11 cellular contexts compared by ENCODE assay signal in the genomic region with DNA sequence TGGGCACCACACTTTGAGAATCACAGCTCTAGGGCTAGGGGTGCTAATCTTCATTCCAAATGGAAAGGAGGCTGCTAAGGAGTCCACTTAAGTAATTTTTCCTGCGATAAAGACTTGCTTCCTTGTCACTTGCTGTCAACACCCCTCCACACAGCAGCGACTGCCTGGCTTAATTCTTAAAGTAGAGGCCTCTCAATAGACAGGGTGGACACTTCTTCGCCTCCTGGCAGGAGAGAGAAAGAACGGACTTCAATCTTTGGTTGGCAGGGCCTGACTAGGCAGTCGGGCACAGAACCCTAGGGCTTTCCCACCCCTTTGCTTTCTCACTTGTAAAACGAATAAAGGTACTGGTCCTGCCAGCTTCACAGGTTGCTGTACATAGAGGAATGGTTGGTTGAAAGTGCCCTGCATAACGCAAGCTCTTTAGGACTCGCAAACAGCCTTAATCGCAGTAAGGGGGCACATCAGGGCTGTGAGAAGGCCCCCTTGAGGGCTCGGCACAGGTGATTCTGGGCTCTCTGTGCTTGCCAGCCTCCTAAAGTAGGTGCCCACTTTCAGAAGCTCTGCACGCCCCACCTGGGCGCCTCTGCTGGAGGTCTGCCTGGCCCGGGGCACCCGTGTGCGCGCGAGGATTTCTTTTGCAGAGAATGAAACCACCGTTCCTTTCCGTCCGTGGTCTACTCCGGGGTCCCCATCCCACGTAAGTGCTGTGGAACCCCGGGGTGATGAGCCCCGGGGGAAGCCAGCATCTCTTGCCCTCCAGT. TPM values are rescaled to one million over a fixed set of nuclear protein-coding genes. Genes with fewer than 3 reads are reported as not detected.
DNase-seq lines count a peak whose midpoint lies in the region; ATAC-seq, FAIRE-seq and TF ChIP-seq lines count a peak whose summit lies in the region.
"Had no signal": no experiment of that assay in that cellular context is flagged by ENCODE, and none has a peak within 500 bp of the region (broad histone marks: within the 10 kb centered on the region; RNA-seq: fewer than 3 reads in every experiment).

No MANE protein-coding gene starts in this region.

- H3K27me3 ChIP-seq in HUES48 (ENCODE audit: control insufficient read depth, insufficient read depth, low read length) (peaks cover 79% of the 10 kb centered on the region), spleen (replicated peaks in 1 of 7) (peaks cover 0 to 32% (median 14%) of the 10 kb centered on the region in 7 donors)

- no peaks in the 10 kb centered on the region for H3K9me3 ChIP-seq in HUES48 (ENCODE audit: control insufficient read depth, insufficient read depth, low read length)
- H3K9me3 ChIP-seq in kidney (ENCODE audit: control insufficient read depth in 1 of 2, low read length in 2 of 2) = no peaks in the 10 kb centered on the region
- H3K9me3 ChIP-seq in spleen = no peaks in the 10 kb centered on the region

- no peak for FAIRE-seq in kidney (lab: Jason Lieb, UNC)
- FAIRE-seq: endometrium had no signal

- intact Hi-C loops in kidney (cut with DNase I) = no loop called here
- intact Hi-C loops in spleen (cut with DNase I; ENCODE audit: low total_unique reads) = no loop called here

- H3K36me3 ChIP-seq in HUES48 (ENCODE audit: control insufficient read depth, insufficient read depth, low read length) = no peaks in the 10 kb centered on the region
- no peaks in the 10 kb centered on the region for H3K36me3 ChIP-seq in kidney (ENCODE audit: control insufficient read depth in 1 of 2, insufficient read depth in 2 of 2, low read length in 2 of 2)
- no peaks in the 10 kb centered on the region for H3K36me3 ChIP-seq in spleen

- WGBS in spleen, 5 donors = 26 to 54% (median 34%) methylated on average over 12 to 24 of the region's 24 CpGs

- DNase-seq in astrocyte of the spinal cord (ENCODE audit: low read depth, low spot score) (no peak), kidney (no peak), spleen (no peak), DMS153 (lab: John Stamatoyannopoulos, UW) (no peak), epidermal melanocyte (ENCODE audit: insufficient read length, low spot score) (no peak)
- DNase-seq: NCI-H1930, T1000 had no signal

- TF ChIP-seq CTCF in astrocyte of the spinal cord (IDR thresholded peaks at IDR 0.05; ENCODE audit: low read depth, low read length) (no peak), kidney (IDR thresholded peaks at IDR 0.05; ENCODE audit: borderline replicate concordance, extremely low read depth, insufficient read depth) (no peak), spleen (IDR thresholded peaks at IDR 0.05 in 8 of 11, conservative IDR thresholded peaks at IDR 0.05 in 3 of 11) (no peak)

- no peak for TF ChIP-seq POLR2A in spleen (IDR thresholded peaks at IDR 0.05)

- in situ Hi-C loops in astrocyte of the spinal cord (cut with HindIII; ENCODE audit: low sequenced_read_pairs) = no loop called here

- peaks cover 5% of the 10 kb centered on the region; the same call in 1 of the 2 replicates for H3K4me1 ChIP-seq in HUES48 (ENCODE audit: control insufficient read depth, insufficient read depth, low read length)
- H3K4me1 ChIP-seq in kidney (ENCODE audit: control insufficient read depth in 1 of 2, insufficient read depth in 1 of 2, low read depth in 1 of 2, low read length in 2 of 2) = peaks cover 0 to 6% of the 10 kb centered on the region in 2 donors
- peaks cover 7 to 37% (median 29%) of the 10 kb centered on the region in 6 donors for H3K4me1 ChIP-seq in spleen

- no peak for ATAC-seq in GM18873 (IDR thresholded peaks at IDR 0.05; ENCODE audit: low FRiP score, unreplicated experiment)
- no peak for ATAC-seq in HG03159 (IDR thresholded peaks at IDR 0.05; ENCODE audit: unreplicated experiment)

- H3K27ac ChIP-seq in HUES48 (ENCODE audit: low read depth, low read length) (no peak overlapping the region), kidney (ENCODE audit: low read depth in 2 of 2, low read length in 2 of 2) (peak overlapping the region; percentile 11 to 52), spleen (peak overlapping the region in 7 of 8 donors; percentile 46 to 76 (median 55))

- no peak overlapping the region for H3K9ac ChIP-seq in HUES48 (ENCODE audit: low read depth, low read length)
- H3K9ac ChIP-seq in kidney (ENCODE audit: low read length in 2 of 2) = peak overlapping the region; percentile 42 to 44

- H3K4me3 ChIP-seq in HUES48 (ENCODE audit: low read depth, low read length) (peak overlapping the region; percentile 60), astrocyte of the spinal cord (ENCODE audit: low read depth, low read length) (peak overlapping the region; percentile 30), kidney (ENCODE audit: low read length in 2 of 2) (peak overlapping the region; percentile 31 to 50), spleen (peak overlapping the region; percentile 5 to 69 (median 42))

RNA-seq across cellular contexts. Expression of gene CD34, which starts 47.6 kb away (rescaled TPM):
- 50.9 TPM for total RNA-seq in kidney
- 69.4 TPM for polyA plus RNA-seq in kidney (ENCODE audit: insufficient read depth, low read depth, low replicate concordance)
- total RNA-seq in spleen = 10 to 100 TPM; 12.6 to 31.5 (median 22.0) TPM
- 10 to 100 TPM in 1 of 3 donors, 1 to 10 TPM in 2; 5.1 to 17.7 (median 6.7) TPM for polyA plus RNA-seq in spleen
